Comparison of ENCODE assay signal across 1 cellular context in the genomic region with DNA sequence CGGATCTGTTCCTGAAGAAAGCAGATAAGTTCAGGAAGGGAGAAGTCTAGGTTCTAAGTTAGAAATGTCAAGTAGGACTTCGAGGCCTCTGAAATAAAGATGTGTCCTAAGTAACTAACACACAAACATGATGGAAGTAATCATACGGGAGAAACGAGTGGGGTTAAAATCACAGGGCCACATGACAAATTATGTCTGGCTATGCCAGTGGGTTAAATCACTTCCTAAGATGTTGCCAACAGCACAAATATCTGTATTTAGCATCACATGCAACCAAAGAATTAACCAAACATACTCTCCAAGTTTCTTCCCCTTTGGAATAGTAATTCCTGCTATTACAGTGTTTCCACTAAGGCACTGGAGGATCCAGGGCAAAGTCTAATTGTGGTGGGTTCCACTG.
TF ChIP-seq lines count a peak whose summit lies in the region.

No MANE protein-coding gene starts in this region.

TF ChIP-seq in endothelial cell of umbilical vein, 7 proteins besides CTCF, POLR2A, EP300 and RAD21 (continued from another document):
- no peak for TF ChIP-seq EZH2 (IDR thresholded peaks at IDR 0.05; ENCODE audit: borderline replicate concordance, low read depth, low read length, severe bottlenecking)
- TF ChIP-seq MYC (IDR thresholded peaks at IDR 0.05; ENCODE audit: low read depth, low read length): no peak
- TF ChIP-seq, protein P1, sequence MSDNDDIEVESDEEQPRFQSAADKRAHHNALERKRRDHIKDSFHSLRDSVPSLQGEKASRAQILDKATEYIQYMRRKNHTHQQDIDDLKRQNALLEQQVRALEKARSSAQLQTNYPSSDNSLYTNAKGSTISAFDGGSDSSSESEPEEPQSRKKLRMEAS (IDR thresholded peaks at IDR 0.05; ENCODE audit: insufficient read depth, insufficient read length): no peak
- TF ChIP-seq FOS (IDR thresholded peaks at IDR 0.05; ENCODE audit: borderline replicate concordance, insufficient read depth, low read length): no peak
- no peak for TF ChIP-seq JUN (IDR thresholded peaks at IDR 0.05; ENCODE audit: borderline replicate concordance, insufficient read depth, insufficient read length, low read depth)
